Comparison of ENCODE assay signal across 24 cellular contexts in the genomic region with DNA sequence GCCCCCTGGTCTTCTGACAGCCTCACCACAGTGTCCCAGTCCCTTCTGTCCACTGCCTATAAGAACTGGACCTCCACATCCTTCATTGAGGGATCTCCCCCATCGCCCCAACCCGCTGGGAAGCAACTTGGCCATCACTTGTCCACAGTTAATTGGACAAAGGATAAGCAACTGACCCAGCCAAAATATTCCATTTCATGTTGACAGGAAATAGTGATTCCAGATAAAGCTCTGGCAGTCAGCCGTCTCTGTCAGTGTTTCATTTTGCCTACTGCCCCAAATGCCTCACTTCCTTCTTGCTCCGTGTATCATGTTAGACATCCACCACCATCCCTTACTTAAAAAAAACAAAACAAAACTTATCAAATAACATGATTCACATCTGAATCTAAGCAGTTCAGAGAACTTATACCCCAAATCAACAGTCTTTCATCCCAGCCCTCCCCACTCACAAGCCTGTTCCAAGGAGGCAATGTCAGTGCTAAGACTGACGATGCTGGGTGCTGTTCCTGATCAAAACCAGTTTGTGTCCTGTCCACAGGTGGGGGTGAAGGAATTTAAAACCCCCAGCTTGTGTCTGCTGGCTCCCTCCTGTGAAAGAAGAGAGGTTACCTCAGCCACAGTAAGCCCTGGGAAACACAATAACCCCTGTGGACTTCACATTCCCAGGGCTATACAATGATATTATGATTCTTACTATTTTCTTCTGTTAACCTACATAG.
DNase-seq lines count a peak whose midpoint lies in the region; ATAC-seq, FAIRE-seq and TF ChIP-seq lines count a peak whose summit lies in the region.
"Had no signal": no experiment of that assay in that cellular context is flagged by ENCODE, and none has a peak within 500 bp of the region (broad histone marks: within the 10 kb centered on the region; RNA-seq: fewer than 3 reads in every experiment).

No MANE protein-coding gene starts in this region.

- no peak overlapping the region for H3K27ac Mint-ChIP-seq in astrocyte (ENCODE audit: unreplicated experiment)
- H3K27ac Mint-ChIP-seq in CD8-positive, alpha-beta T cell: no peak overlapping the region
- H3K27ac Mint-ChIP-seq: CD8-positive, alpha-beta memory T cell; endodermal cell; stimulated activated effector memory CD8-positive, alpha-beta T cell treated with anti-CD3 and anti-CD28 coated beads, Interleukin-12 subunit alpha, Interleukin-12 subunit beta, amount 100 ng/mL, for 72 hours had no signal

- no peak overlapping the region for H3K9ac ChIP-seq in astrocyte (ENCODE audit: low read length)
- no peak overlapping the region for H3K9ac ChIP-seq in trophoblast cell (ENCODE audit: low read length)

- no peak overlapping the region for H3K18ac ChIP-seq in trophoblast cell (ENCODE audit: low read length)

- H3K4me3 ChIP-seq in astrocyte (ENCODE audit: insufficient read depth, low read depth, low read length): no peak overlapping the region
- H3K4me3 ChIP-seq in trophoblast cell (ENCODE audit: low read depth, low read length): no peak overlapping the region
- H3K4me3 ChIP-seq in CD8-positive, alpha-beta T cell (ENCODE audit: low read depth, low read length): no peak overlapping the region
- H3K4me3 ChIP-seq: testis had no signal

- no peak overlapping the region for H2BK5ac ChIP-seq in trophoblast cell (ENCODE audit: low read depth, low read length, poor library complexity)

- H2BK120ac ChIP-seq in trophoblast cell (ENCODE audit: insufficient read depth, low read length, poor library complexity): no peak overlapping the region

- H3K79me2 ChIP-seq in astrocyte (ENCODE audit: insufficient read depth, low read length) (no peaks in the 10 kb centered on the region), trophoblast cell (ENCODE audit: control insufficient read depth, insufficient read depth, low read length, poor library complexity) (no peaks in the 10 kb centered on the region)

- H3K14ac ChIP-seq in trophoblast cell (ENCODE audit: low read length): no peak overlapping the region

- ATAC-seq in CD8-positive, alpha-beta T cell: no peak
- no peak for ATAC-seq in GM21529 (IDR thresholded peaks at IDR 0.05; ENCODE audit: unreplicated experiment)
- ATAC-seq in HG03095 (IDR thresholded peaks at IDR 0.05; ENCODE audit: unreplicated experiment): no peak
- ATAC-seq: stimulated activated effector memory CD8-positive, alpha-beta T cell treated with anti-CD3 and anti-CD28 coated beads, Interleukin-12 subunit alpha, Interleukin-12 subunit beta, amount 100 ng/mL, for 72 hours had no signal

- POLR2A ChIA-PET in CD8-positive, alpha-beta T cell (lab: Charles Lee): no interaction called here

- peaks cover 2% of the 10 kb centered on the region for H3K36me3 Mint-ChIP-seq in astrocyte (ENCODE audit: low read depth, unreplicated experiment)
- peaks cover 23% of the 10 kb centered on the region for H3K36me3 Mint-ChIP-seq in CD8-positive, alpha-beta T cell
- H3K36me3 Mint-ChIP-seq: stimulated activated effector memory CD8-positive, alpha-beta T cell treated with anti-CD3 and anti-CD28 coated beads, Interleukin-12 subunit alpha, Interleukin-12 subunit beta, amount 100 ng/mL, for 72 hours had no signal

- no peak overlapping the region for H3K4me3 Mint-ChIP-seq in astrocyte (ENCODE audit: unreplicated experiment)
- no peak overlapping the region for H3K4me3 Mint-ChIP-seq in CD8-positive, alpha-beta T cell
- H3K4me3 Mint-ChIP-seq: CD8-positive, alpha-beta memory T cell; endodermal cell; stimulated activated effector memory CD8-positive, alpha-beta T cell treated with anti-CD3 and anti-CD28 coated beads, Interleukin-12 subunit alpha, Interleukin-12 subunit beta, amount 100 ng/mL, for 72 hours had no signal

- no peaks in the 10 kb centered on the region for H3K27me3 ChIP-seq in astrocyte (ENCODE audit: insufficient read depth, low read length)
- H3K27me3 ChIP-seq in trophoblast cell (ENCODE audit: insufficient read depth, low read length): no peaks in the 10 kb centered on the region
- no peaks in the 10 kb centered on the region for H3K27me3 ChIP-seq in CD8-positive, alpha-beta T cell (ENCODE audit: insufficient read depth, low read length)
- H3K27me3 ChIP-seq: testis had no signal

- H2AFZ ChIP-seq in astrocyte (ENCODE audit: low read depth, low read length): no peak overlapping the region
- no peak overlapping the region for H2AFZ ChIP-seq in trophoblast cell (ENCODE audit: insufficient read depth, low read length, poor library complexity)

- H3K27me3 Mint-ChIP-seq in astrocyte (ENCODE audit: low read depth, unreplicated experiment): no peaks in the 10 kb centered on the region
- H3K27me3 Mint-ChIP-seq in CD8-positive, alpha-beta T cell (ENCODE audit: low read depth): no peaks in the 10 kb centered on the region
- H3K27me3 Mint-ChIP-seq: CD8-positive, alpha-beta memory T cell had no signal

- H2AK5ac ChIP-seq in trophoblast cell (ENCODE audit: low read length): no peak overlapping the region

- peak overlapping the region; percentile 16 for H3K4me2 ChIP-seq in astrocyte (ENCODE audit: low read length)
- no peak overlapping the region for H3K4me2 ChIP-seq in trophoblast cell (ENCODE audit: low read length)

- H3K27ac ChIP-seq in astrocyte (ENCODE audit: low read depth, low read length): no peak overlapping the region
- H3K27ac ChIP-seq in trophoblast cell (ENCODE audit: low read depth, low read length): no peak overlapping the region
- H3K27ac ChIP-seq in CD8-positive, alpha-beta T cell (ENCODE audit: low read depth, low read length): no peak overlapping the region
- H3K27ac ChIP-seq: testis had no signal

- peak; percentile 44 for DNase-seq in LHCN-M2 (ENCODE audit: low read depth)
- peak; percentile 54 for DNase-seq in astrocyte (ENCODE audit: low read depth)
- peak; percentile 18 for DNase-seq in fibroblast of peridontal ligament (ENCODE audit: extremely low read depth)
- no peak for DNase-seq in trophoblast cell
- no peak for DNase-seq in CD8-positive, alpha-beta T cell
- DNase-seq: activated CD4-positive, alpha-beta T cell treated with anti-CD3 and anti-CD28 coated beads, Interleukin-2, amount 50 U/mL, for 1 hour; activated CD8-positive, alpha-beta memory T cell treated with anti-CD3 and anti-CD28 coated beads, Interleukin-2, amount 50 U/mL, for 48 hours; activated gamma-delta T cell treated with Interleukin-2 at 50 U/mL for 16 hours; amniotic stem cell; CD8-positive, alpha-beta memory T cell; endodermal cell; KG1; NCI-H1048; NCI-H2081; NCI-H524; RPMI8226; stimulated activated CD4-positive, alpha-beta T cell treated with anti-CD3 and anti-CD28 coated beads, Interleukin-15, amount 100 ng/mL, for 24 hours; SW 1271; testis had no signal

- no peak overlapping the region for H4K8ac ChIP-seq in trophoblast cell (ENCODE audit: low read depth, low read length)

- FAIRE-seq in astrocyte (lab: Jason Lieb, UNC): no peak
- FAIRE-seq: frontal cortex, TTC549 had no signal

- H3K4me1 ChIP-seq in astrocyte (ENCODE audit: insufficient read depth, low read length) (peaks cover 8% of the 10 kb centered on the region), trophoblast cell (ENCODE audit: control insufficient read depth in 1 of 2, insufficient read depth in 2 of 2, low read length in 2 of 2) (no peaks in the 10 kb centered on the region)
- H3K4me1 ChIP-seq in CD8-positive, alpha-beta T cell (ENCODE audit: insufficient read depth, low read length): no peaks in the 10 kb centered on the region
- H3K4me1 ChIP-seq: testis had no signal

- CTCF ChIA-PET in CD8-positive, alpha-beta T cell (lab: Charles Lee): no interaction called here

- WGBS in trophoblast cell (ENCODE audit: extremely low coverage, insufficient coverage, insufficient read length): 100% methylated on average over 1 of the region's 5 CpGs

- intact Hi-C loops in CD8-positive, alpha-beta T cell (cut with DNase I, micrococcal nuclease): loop anchor here in 1 of 2 experiments (10.0 kb wide), 1 partner anchor 565 kb away; no protein-coding TSS in a partner anchor

- H4K91ac ChIP-seq in trophoblast cell (ENCODE audit: low read depth, low read length): no peak overlapping the region

- peaks cover 18% of the 10 kb centered on the region for H3K9me3 Mint-ChIP-seq in astrocyte (ENCODE audit: unreplicated experiment)
- peaks cover 10% of the 10 kb centered on the region for H3K9me3 Mint-ChIP-seq in CD8-positive, alpha-beta T cell
- H3K9me3 Mint-ChIP-seq: stimulated activated effector memory CD8-positive, alpha-beta T cell treated with anti-CD3 and anti-CD28 coated beads, Interleukin-12 subunit alpha, Interleukin-12 subunit beta, amount 100 ng/mL, for 72 hours had no signal

- H3K4me1 Mint-ChIP-seq in astrocyte (ENCODE audit: low read depth, unreplicated experiment): no peaks in the 10 kb centered on the region
- H3K4me1 Mint-ChIP-seq in CD8-positive, alpha-beta T cell (ENCODE audit: low read depth): no peaks in the 10 kb centered on the region
- H3K4me1 Mint-ChIP-seq: CD8-positive, alpha-beta memory T cell; endodermal cell had no signal

- H3K4ac ChIP-seq in trophoblast cell (ENCODE audit: low read depth, low read length): no peak overlapping the region

- H3K36me3 ChIP-seq in astrocyte (ENCODE audit: insufficient read depth, low read length) (no peaks in the 10 kb centered on the region), trophoblast cell (ENCODE audit: control insufficient read depth in 1 of 2, insufficient read depth in 2 of 2, low read length in 2 of 2) (peaks cover 0 to 2% of the 10 kb centered on the region in 2 experiments)
- no peaks in the 10 kb centered on the region for H3K36me3 ChIP-seq in CD8-positive, alpha-beta T cell (ENCODE audit: insufficient read depth, low read length)

- H4K12ac ChIP-seq in trophoblast cell (ENCODE audit: low read depth, low read length): peak overlapping the region; percentile 7

- TF ChIP-seq CTCF in astrocyte (IDR thresholded peaks at IDR 0.05; ENCODE audit: insufficient read depth, low read depth, low read length): no peak
- no peak for TF ChIP-seq CTCF in CD8-positive, alpha-beta T cell (IDR thresholded peaks at IDR 0.05)

- H3K9me3 ChIP-seq in astrocyte (ENCODE audit: insufficient read depth, low read depth, low read length) (peaks cover 4% of the 10 kb centered on the region), trophoblast cell (ENCODE audit: insufficient read depth, low read depth, low read length) (no peaks in the 10 kb centered on the region)
- H3K9me3 ChIP-seq in CD8-positive, alpha-beta T cell (ENCODE audit: low read length): no peaks in the 10 kb centered on the region
- H3K9me3 ChIP-seq: testis had no signal

- H2BK12ac ChIP-seq in trophoblast cell (ENCODE audit: low read length): no peak overlapping the region

- no peaks in the 10 kb centered on the region for H3K79me1 ChIP-seq in trophoblast cell (ENCODE audit: low read length)

- no peaks in the 10 kb centered on the region for H4K20me1 ChIP-seq in astrocyte (ENCODE audit: insufficient read depth, low read length)

- no peak overlapping the region for H3K23ac ChIP-seq in trophoblast cell (ENCODE audit: low read length)

Comparison
In these comparisons a context has a peak if more than half of its experiments do, and no peak if none do; other contexts are left out.
1. DNase-seq: peak in LHCN-M2 (single experiment), astrocyte (single experiment) and fibroblast of peridontal ligament (single experiment); none in trophoblast cell (0 of 2) and CD8-positive, alpha-beta T cell (0 of 7).